In the genomic region with DNA sequence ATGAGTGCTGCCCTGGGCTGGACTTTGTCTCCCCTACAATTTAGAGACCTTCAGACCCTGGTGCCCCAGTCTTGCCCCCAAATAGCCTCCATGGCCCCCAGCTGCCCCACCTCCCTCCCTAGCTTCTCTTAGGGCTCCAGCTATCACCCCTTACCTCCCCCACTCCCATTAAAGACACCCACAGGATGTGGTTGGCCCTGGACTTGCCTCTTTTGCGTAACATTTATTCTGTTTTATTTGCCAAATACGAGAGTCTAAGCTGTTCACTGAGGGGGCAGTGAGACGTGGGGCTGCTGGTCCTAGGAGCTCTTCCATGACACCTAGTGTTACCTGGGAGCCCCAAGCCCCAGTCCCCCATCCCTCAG, we compare ENCODE assay signal across 8 cellular contexts. TPM values are rescaled to one million over a fixed set of nuclear protein-coding genes. Genes with fewer than 3 reads are reported as not detected.
A peak's percentile ranks its signal among the peaks of the same experiment; 100 is the strongest.
DNase-seq lines count a peak whose midpoint lies in the region; ATAC-seq and TF ChIP-seq lines count a peak whose summit lies in the region.

No MANE protein-coding gene starts in this region.

- H3K36me3 ChIP-seq in PC-9 (ENCODE audit: low read depth) (peaks cover 46% of the 10 kb centered on the region), neutrophil (peaks cover 76% of the 10 kb centered on the region)

- POLR2A ChIA-PET in PC-9 (lab: Charles Lee; ENCODE audit: unreplicated experiment), result interaction anchor here (0.6 kb wide), 1 partner anchor 37 kb away, joined by 10 read pairs; no protein-coding TSS in a partner anchor

- DNase-seq in GM12865 (ENCODE audit: low read depth) (peak; percentile 49), PC-9 (no peak), mucosa of gallbladder (ENCODE audit: low spot score) (no peak), omental fat pad (ENCODE audit: low spot score) (no peak), nephron progenitor cell (no peak)
- DNase-seq in central memory CD8-positive, alpha-beta T cell (ENCODE audit: low spot score in 2 of 2), result peak; percentile 29 to 52

- H3K4me1 Mint-ChIP-seq in central memory CD8-positive, alpha-beta T cell, result peaks cover 63% of the 10 kb centered on the region
- peaks cover 36% of the 10 kb centered on the region for H3K4me1 Mint-ChIP-seq in nephron progenitor cell

- no peak overlapping the region for H2AFZ ChIP-seq in PC-9

- TF ChIP-seq CTCF in GM12865 (IDR thresholded peaks at IDR 0.05; ENCODE audit: insufficient read depth, low read depth, low read length, missing control alignments) (no peak), PC-9 (conservative IDR thresholded peaks at IDR 0.05) (no peak), neutrophil (IDR thresholded peaks at IDR 0.05) (no peak), omental fat pad (IDR thresholded peaks at IDR 0.05) (no peak), nephron progenitor cell (IDR thresholded peaks at IDR 0.05) (no peak)

- H3K36me3 Mint-ChIP-seq in central memory CD8-positive, alpha-beta T cell (ENCODE audit: insufficient read depth), result peaks cover 93% of the 10 kb centered on the region
- H3K36me3 Mint-ChIP-seq in nephron progenitor cell (ENCODE audit: low read depth), result peaks cover under 1% of the 10 kb centered on the region

- H3F3A ChIP-seq in PC-9 (ENCODE audit: insufficient read depth, low read depth), result peaks cover 65% of the 10 kb centered on the region

- peak; percentile 45 for ATAC-seq in central memory CD8-positive, alpha-beta T cell (replicated peaks; ENCODE audit: extremely low read depth, poor library complexity, severe bottlenecking)
- ATAC-seq in GM18873 (IDR thresholded peaks at IDR 0.05; ENCODE audit: low FRiP score, unreplicated experiment) (no peak), omental fat pad (ENCODE audit: low FRiP score) (no peak)

- H3K79me2 ChIP-seq in PC-9 (ENCODE audit: low read depth), result peaks cover 74% of the 10 kb centered on the region

- CTCF ChIA-PET in PC-9 (lab: Charles Lee), result interaction anchor here (1.0 to 1.6 kb wide), 2 partner anchors 8 to 20 kb away, joined by 3 to 14 read pairs; no protein-coding TSS in a partner anchor

- no peaks in the 10 kb centered on the region for H3K9me3 Mint-ChIP-seq in central memory CD8-positive, alpha-beta T cell
- no peaks in the 10 kb centered on the region for H3K9me3 Mint-ChIP-seq in nephron progenitor cell

- H3K27ac ChIP-seq in PC-9 (peak overlapping the region; percentile 96), neutrophil (peak overlapping the region; percentile 94)

- intact Hi-C loops in PC-9 (cut with micrococcal nuclease; ENCODE audit: unreplicated experiment), result loop anchor here (1.0 to 10.0 kb wide), 7 partner anchors 55 to 1092 kb away; a partner anchor contains a TSS

- H3K4me1 ChIP-seq in PC-9 (replicated peaks; ENCODE audit: insufficient read depth) (peaks cover 50% of the 10 kb centered on the region), neutrophil (ENCODE audit: control insufficient read depth in 1 of 2, insufficient read depth in 1 of 2, low read depth in 1 of 2, low read length in 1 of 2) (peaks cover 69% of the 10 kb centered on the region in 2 experiments)

- H3K4me2 ChIP-seq in PC-9, result peak overlapping the region; percentile 95

- peak overlapping the region; percentile 96 for H3K4me3 Mint-ChIP-seq in central memory CD8-positive, alpha-beta T cell
- no peak overlapping the region for H3K4me3 Mint-ChIP-seq in nephron progenitor cell

- peak overlapping the region; percentile 80 for H3K4me3 ChIP-seq in GM12865 (ENCODE audit: low read depth, low read length)
- H3K4me3 ChIP-seq in PC-9, result peak overlapping the region; percentile 94
- H3K4me3 ChIP-seq in neutrophil (ENCODE audit: low read depth in 1 of 2, low read length in 1 of 2), result peak overlapping the region; percentile 89 to 99

- H3K9me3 ChIP-seq in PC-9 (ENCODE audit: insufficient read depth, low read depth) (no peaks in the 10 kb centered on the region), neutrophil (no peaks in the 10 kb centered on the region)

- H4K20me1 ChIP-seq in PC-9 (ENCODE audit: insufficient read depth), result no peaks in the 10 kb centered on the region; the same call in 1 of the 2 replicates

- BruUV-seq in PC-9 (replicated peaks; lab: Mats Ljungman, UMichigan), result no TSS peak

- peak overlapping the region; percentile 99 for H3K27ac Mint-ChIP-seq in central memory CD8-positive, alpha-beta T cell (ENCODE audit: low read depth)
- no peak overlapping the region for H3K27ac Mint-ChIP-seq in nephron progenitor cell

- H3K9me2 ChIP-seq in PC-9 (ENCODE audit: insufficient read depth), result no peaks in the 10 kb centered on the region

- no peaks in the 10 kb centered on the region for H3K27me3 ChIP-seq in PC-9 (ENCODE audit: insufficient read depth, low read depth)
- H3K27me3 ChIP-seq in neutrophil, result no peaks in the 10 kb centered on the region

- H3K27me3 Mint-ChIP-seq in central memory CD8-positive, alpha-beta T cell, result no peaks in the 10 kb centered on the region
- H3K27me3 Mint-ChIP-seq in nephron progenitor cell (ENCODE audit: low read depth, poor library complexity), result peaks cover 13% of the 10 kb centered on the region

RNA-seq across cellular contexts. Expression of a gene that starts 4.5 kb away (rescaled TPM):
- total RNA-seq in PC-9 (2021), result 18.7 and 18.9 TPM in 2 replicates
- total RNA-seq in mucosa of gallbladder, result 17.6 TPM
- total RNA-seq in omental fat pad, result 100 to 1,000 TPM in 1 of 4 donors, 10 to 100 TPM in 2, 1 to 10 TPM in 1; 9.9 to 137 (median 30.4) TPM

RNA-seq across cellular contexts. Expression of a gene that starts 35.7 kb away (rescaled TPM):
- total RNA-seq in PC-9 (2021) (72.3 and 88.7 TPM in 2 replicates), mucosa of gallbladder (74.2 TPM), omental fat pad (10 to 100 TPM; 56.2 to 87.2 (median 61.5) TPM)

Comparison
In these comparisons a context has a peak if more than half of its experiments do, and no peak if none do; other contexts are left out.
1. DNase-seq: peak in GM12865 (single experiment) and central memory CD8-positive, alpha-beta T cell (2 of 2); none in PC-9 (0 of 2), mucosa of gallbladder (single experiment), omental fat pad (single experiment) and nephron progenitor cell (single experiment).
2. Peak in every context shown above with its lines, with median percentiles within 50 percentile points of each other: H3K4me3 ChIP-seq.